In genomic region chr9:75053869-75054268, GRCh38 we compare ENCODE assay signal across 15 cellular contexts. TPM values are rescaled to one million over a fixed set of nuclear protein-coding genes. Genes with fewer than 3 reads are reported as not detected.
DNase-seq lines count a peak whose midpoint lies in the region; ATAC-seq, FAIRE-seq and TF ChIP-seq lines count a peak whose summit lies in the region.
"Had no signal": no experiment of that assay in that cellular context is flagged by ENCODE, and none has a peak within 500 bp of the region (broad histone marks: within the 10 kb centered on the region; RNA-seq: fewer than 3 reads in every experiment).

No MANE protein-coding gene starts in this region.

- H3K9me3 ChIP-seq in GM12878 (replicated peaks; ENCODE audit: control insufficient read depth, insufficient read depth, low read length) (no peaks in the 10 kb centered on the region), osteoblast (ENCODE audit: low read depth, low read length) (no peaks in the 10 kb centered on the region)
- H3K9me3 ChIP-seq: ascending aorta had no signal

- POLR2A ChIA-PET in GM12878 (lab: Charles Lee): interaction anchor here (0.6 to 1.4 kb wide), 3 partner anchors 23 to 101 kb away, joined by 3 read pairs; partner anchors contain the start of gene C9orf40
- POLR2A ChIA-PET in activated CD4-positive, alpha-beta T cell treated with anti-CD3 and anti-CD28 coated beads, Interleukin-2, amount 10 ng/mL, durations not matched to agents 7 days and 5 days (lab: Charles Lee): interaction anchor here (0.6 kb wide), 1 partner anchor 1851 kb away, joined by 3 read pairs; no protein-coding TSS in a partner anchor

- no peak for TF ChIP-seq CTCF in GM12878 (IDR thresholded peaks at IDR 0.05 in 2 of 3, conservative IDR thresholded peaks at IDR 0.05 in 1 of 3; ENCODE audit: control insufficient read depth in 2 of 3, extremely low read depth in 1 of 3, insufficient read depth in 1 of 3, low read depth in 3 of 3, low read length in 3 of 3)
- TF ChIP-seq CTCF in osteoblast (IDR thresholded peaks at IDR 0.05; ENCODE audit: extremely low read depth, low read depth, low read length): no peak

- H3K36me3 ChIP-seq in GM12878 (ENCODE audit: control insufficient read depth in 2 of 2, insufficient read depth in 2 of 2, low read length in 1 of 2) (no peaks in the 10 kb centered on the region), osteoblast (ENCODE audit: insufficient read depth, low read length) (no peaks in the 10 kb centered on the region)
- H3K36me3 ChIP-seq: ascending aorta, heart left ventricle had no signal

- 0% methylated on average over 1 of the region's 1 CpG for WGBS in GM12878 (ENCODE audit: insufficient coverage, insufficient replicate concordance, low lambda C conversion rate, missing lambda C conversion rate)

- no peaks in the 10 kb centered on the region for H4K20me1 ChIP-seq in GM12878 (ENCODE audit: control insufficient read depth, insufficient read depth)
- H4K20me1 ChIP-seq in osteoblast (ENCODE audit: insufficient read depth, low read length): no peaks in the 10 kb centered on the region

- in situ Hi-C loops in GM12878 (cut with MboI): no loop called here

- TF ChIP-seq POLR2A in GM12878 (IDR thresholded peaks at IDR 0.05; ENCODE audit: low read depth, low read length): no peak

- BruUV-seq in GM12878 (replicated peaks; lab: Mats Ljungman, UMichigan): no TSS peak

- H2AFZ ChIP-seq in GM12878 (ENCODE audit: control insufficient read depth, low read depth, low read length) (no peak overlapping the region), osteoblast (ENCODE audit: low read length) (no peak overlapping the region)

- no peak overlapping the region for H3K4me3 Mint-ChIP-seq in activated CD4-positive, alpha-beta T cell treated with anti-CD3 and anti-CD28 coated beads, Interleukin-2, amount 10 ng/mL, durations not matched to agents 7 days and 5 days

- no peaks in the 10 kb centered on the region; the same call in 1 of the 2 replicates for H3K4me1 ChIP-seq in GM12878 (ENCODE audit: control insufficient read depth, insufficient read depth, low read length)
- no peaks in the 10 kb centered on the region for H3K4me1 ChIP-seq in osteoblast (ENCODE audit: insufficient read depth, low read length)
- H3K4me1 ChIP-seq: ascending aorta, heart left ventricle had no signal

- H3K4me2 ChIP-seq in GM12878 (ENCODE audit: control insufficient read depth, insufficient read depth): no peak overlapping the region
- H3K4me2 ChIP-seq in osteoblast (ENCODE audit: insufficient read depth, low read length): no peak overlapping the region

- no peaks in the 10 kb centered on the region for H3K79me2 ChIP-seq in GM12878 (ENCODE audit: control insufficient read depth, insufficient read depth, low read length)
- no peaks in the 10 kb centered on the region for H3K79me2 ChIP-seq in osteoblast (ENCODE audit: insufficient read depth, low read length)

- intact Hi-C loops in GM12878 (cut with micrococcal nuclease; ENCODE audit: unreplicated experiment): no loop called here

- H3K4me1 Mint-ChIP-seq in activated CD4-positive, alpha-beta T cell treated with anti-CD3 and anti-CD28 coated beads, Interleukin-2, amount 10 ng/mL, durations not matched to agents 7 days and 5 days: no peaks in the 10 kb centered on the region

- no peaks in the 10 kb centered on the region for H3K36me3 Mint-ChIP-seq in activated CD4-positive, alpha-beta T cell treated with anti-CD3 and anti-CD28 coated beads, Interleukin-2, amount 10 ng/mL, durations not matched to agents 7 days and 5 days (ENCODE audit: low read depth)

- no peaks in the 10 kb centered on the region for H3K27me3 ChIP-seq in GM12878 (replicated peaks in 1 of 2; ENCODE audit: control insufficient read depth in 2 of 2, insufficient read depth in 2 of 2, low read length in 1 of 2)
- H3K27me3 ChIP-seq in osteoblast (ENCODE audit: insufficient read depth, low read length): no peaks in the 10 kb centered on the region
- H3K27me3 ChIP-seq: ascending aorta, heart left ventricle had no signal

- DNase-seq in GM12878 (ENCODE audit: low read depth, low spot score): peak; percentile 4
- no peak for DNase-seq in osteoblast (ENCODE audit: insufficient read length, low spot score, missing footprints)
- DNase-seq in activated CD4-positive, alpha-beta T cell treated with anti-CD3 and anti-CD28 coated beads, Interleukin-2, amount 10 ng/mL, durations not matched to agents 7 days and 5 days: no peak
- DNase-seq in CD1c-positive myeloid dendritic cell (ENCODE audit: extremely low spot score): no peak
- DNase-seq in NCI-H446 treated with DMSO at 0.1 percent for 48 hours (lab: John Stamatoyannopoulos, UW): no peak
- DNase-seq: activated CD8-positive, alpha-beta memory T cell treated with anti-CD3 and anti-CD28 coated beads, Interleukin-2, amount 50 U/mL, for 48 hours; COR-L47; heart left ventricle; NCI-H1694 treated with DMSO at 0.1 percent for 48 hours; substantia nigra; T-helper 9 cell had no signal

- TF ChIP-seq EP300 in GM12878 (IDR thresholded peaks at IDR 0.05; ENCODE audit: borderline replicate concordance in 1 of 2, control insufficient read depth in 1 of 2, low read depth in 2 of 2, low read length in 2 of 2): no peak

- RAD21 ChIA-PET in GM12878 (lab: Charles Lee; ENCODE audit: unreplicated experiment): no interaction called here

- peak; percentile 72 for ATAC-seq in GM18873 (IDR thresholded peaks at IDR 0.05; ENCODE audit: low FRiP score, unreplicated experiment)
- peak; percentile 100 for ATAC-seq in GM21576 (IDR thresholded peaks at IDR 0.05; ENCODE audit: unreplicated experiment)
- peak; percentile 100 for ATAC-seq in HG03103 (IDR thresholded peaks at IDR 0.05; ENCODE audit: low read depth, unreplicated experiment)
- peak; percentile 93 for ATAC-seq in GM12878
- ATAC-seq: heart left ventricle had no signal

- H3K27ac ChIP-seq in GM12878 (ENCODE audit: control insufficient read depth, insufficient read depth): no peak overlapping the region
- H3K27ac ChIP-seq in osteoblast (ENCODE audit: low read depth, low read length): no peak overlapping the region
- H3K27ac ChIP-seq: ascending aorta, heart left ventricle had no signal

- no peak overlapping the region for H3K4me3 ChIP-seq in GM12878
- H3K4me3 ChIP-seq in osteoblast (ENCODE audit: insufficient read depth, low read length): no peak overlapping the region
- H3K4me3 ChIP-seq: ascending aorta, heart left ventricle had no signal

- peaks cover 3% of the 10 kb centered on the region for H3K9me3 Mint-ChIP-seq in activated CD4-positive, alpha-beta T cell treated with anti-CD3 and anti-CD28 coated beads, Interleukin-2, amount 10 ng/mL, durations not matched to agents 7 days and 5 days

- no peaks in the 10 kb centered on the region for H3K27me3 Mint-ChIP-seq in activated CD4-positive, alpha-beta T cell treated with anti-CD3 and anti-CD28 coated beads, Interleukin-2, amount 10 ng/mL, durations not matched to agents 7 days and 5 days

- SMC1A ChIA-PET in GM12878 (lab: Charles Lee; ENCODE audit: uncharacterized antibody, unreplicated experiment): interaction anchor here (0.6 to 1.3 kb wide), 2 partner anchors 8 to 24 kb away, joined by 3 to 4 read pairs; no protein-coding TSS in a partner anchor

- no peak overlapping the region for H3K27ac Mint-ChIP-seq in activated CD4-positive, alpha-beta T cell treated with anti-CD3 and anti-CD28 coated beads, Interleukin-2, amount 10 ng/mL, durations not matched to agents 7 days and 5 days

- FAIRE-seq in GM12878 (lab: Jason Lieb, UNC): no peak

- CTCF ChIA-PET in GM12878 (lab: Yijun Ruan, JAX): interaction anchor here (0.8 to 1.8 kb wide), 2 partner anchors 22 to 29 kb away, joined by 4 to 8 read pairs; no protein-coding TSS in a partner anchor
- CTCF ChIA-PET in activated CD4-positive, alpha-beta T cell treated with anti-CD3 and anti-CD28 coated beads, Interleukin-2, amount 10 ng/mL, durations not matched to agents 7 days and 5 days (lab: Charles Lee): interaction anchor here (2.3 kb wide), 1 partner anchor 11 kb away, joined by 8 read pairs; no protein-coding TSS in a partner anchor

- H3K9ac ChIP-seq in GM12878 (ENCODE audit: control insufficient read depth, insufficient read depth, low read length): no peak overlapping the region

- TF ChIP-seq RAD21 in GM12878 (IDR thresholded peaks at IDR 0.05; ENCODE audit: insufficient read depth, low read depth, low read length): no peak

RNA-seq across cellular contexts. Expression of gene CARNMT1, which starts 25.8 kb away (rescaled TPM):
- total RNA-seq in GM12878 (2013; cell fraction: nucleolus; rRNA removed): 37.2 and 39.9 TPM in 2 replicates
- 15.1 and 18.1 TPM in 2 replicates for total RNA-seq in GM12878 (2014; rRNA removed)
- 17.5 and 18.9 TPM in 2 replicates for total RNA-seq in GM12878 (2014; rRNA removed; fragmentation: Illumina TruSeq; extraction: Trizol)
- 16.1 and 19.4 TPM in 2 replicates for total RNA-seq in GM12878 (2021)
- 2.5 TPM for polyA plus RNA-seq in GM12878 (2011; ENCODE audit: low read depth)
- 15.8 and 25.6 TPM in 2 replicates for polyA plus RNA-seq in GM12878 (2011; rRNA removed)
- polyA plus RNA-seq in GM12878 (2011; cell fraction: cytosol; rRNA removed): 5.4 and 6.9 TPM in 2 replicates
- 4.1 and 8.6 TPM in 2 replicates for polyA plus RNA-seq in GM12878 (2011; cell fraction: nucleus; rRNA removed)
- 4.8 and 5.5 TPM in 2 replicates for polyA plus RNA-seq in GM12878 (2012)
- 11.8 and 16.1 TPM in 2 replicates for polyA plus RNA-seq in GM12878 (2014; fragmentation: Illumina TruSeq; extraction: Trizol)
- 10 to 100 TPM in 1 of 2 experiments, 1 to 10 TPM in 1; 8.2 to 11.1 TPM for polyA plus RNA-seq in GM12878 (2014; fragmentation: Nextera tagmentation; extraction: Ambion mirVana)
- polyA plus RNA-seq in GM12878 (2014; rRNA removed): 7.6 and 11.9 TPM in 2 replicates
- 10 to 100 TPM; 18.5 to 20.1 TPM for polyA plus RNA-seq in GM12878 (2016; fragmentation: Nextera tagmentation; extraction: Ambion mirVana)
- 8.2 and 11.8 TPM in 2 replicates for polyA minus RNA-seq in GM12878 (2011; rRNA and poly(A)+ RNA removed)
- 8.6 and 9.7 TPM in 2 replicates for polyA minus RNA-seq in GM12878 (2011; cell fraction: cytosol; rRNA and poly(A)+ RNA removed)
- 7.7 and 19.0 TPM in 2 replicates for polyA minus RNA-seq in GM12878 (2011; cell fraction: nucleus; rRNA and poly(A)+ RNA removed)
- 27.1 and 33.3 TPM in 2 replicates for total RNA-seq in osteoblast
- 10 to 100 TPM; 28.7 to 32.3 TPM for total RNA-seq in activated CD4-positive, alpha-beta T cell treated with anti-CD3 and anti-CD28 coated beads, Interleukin-2, amount 10 ng/mL, durations not matched to agents 7 days and 5 days

RNA-seq across cellular contexts. Expression of gene NMRK1, which starts 34.1 kb away (rescaled TPM):
- 13.7 and 18.5 TPM in 2 replicates for total RNA-seq in GM12878 (2013; cell fraction: nucleolus; rRNA removed)
- total RNA-seq in GM12878 (2014; rRNA removed) (11.2 and 14.9 TPM in 2 replicates), GM12878 (2014; rRNA removed; fragmentation: Illumina TruSeq; extraction: Trizol) (11.5 and 12.4 TPM in 2 replicates), GM12878 (2021) (9.3 and 11.7 TPM in 2 replicates), osteoblast (21.4 and 29.2 TPM in 2 replicates)
- 7.9 TPM for polyA plus RNA-seq in GM12878 (2011; ENCODE audit: low read depth)
- polyA plus RNA-seq in GM12878 (2011; rRNA removed) (11.8 and 13.6 TPM in 2 replicates), GM12878 (2014; fragmentation: Illumina TruSeq; extraction: Trizol) (12.9 and 15.3 TPM in 2 replicates), GM12878 (2014; fragmentation: Nextera tagmentation; extraction: Ambion mirVana) (10 to 100 TPM in 1 of 2 experiments, 1 to 10 TPM in 1; 8.4 to 13.4 TPM), GM12878 (2014; rRNA removed) (11.4 and 11.8 TPM in 2 replicates), GM12878 (2016; fragmentation: Nextera tagmentation; extraction: Ambion mirVana) (10 to 100 TPM; 16.6 to 17.2 TPM)
- 3.9 and 4.2 TPM in 2 replicates for polyA plus RNA-seq in GM12878 (2011; cell fraction: cytosol; rRNA removed)
- polyA plus RNA-seq in GM12878 (2011; cell fraction: nucleus; rRNA removed): 9.0 and 17.1 TPM in 2 replicates
- polyA plus RNA-seq in GM12878 (2012): 12.6 and 14.2 TPM in 2 replicates
- polyA minus RNA-seq in GM12878 (2011; rRNA and poly(A)+ RNA removed): 2.9 and 4.3 TPM in 2 replicates
- 1.4 TPM in 1 of 2 replicates, not detected in the other for polyA minus RNA-seq in GM12878 (2011; cell fraction: cytosol; rRNA and poly(A)+ RNA removed)
- 5.9 and 7.0 TPM in 2 replicates for polyA minus RNA-seq in GM12878 (2011; cell fraction: nucleus; rRNA and poly(A)+ RNA removed)
- 10 to 100 TPM; 43.5 to 53.2 TPM for total RNA-seq in activated CD4-positive, alpha-beta T cell treated with anti-CD3 and anti-CD28 coated beads, Interleukin-2, amount 10 ng/mL, durations not matched to agents 7 days and 5 days

RNA-seq across cellular contexts. Expression of gene OSTF1, which starts 34.4 kb away (rescaled TPM):
- total RNA-seq in GM12878 (2013; cell fraction: nucleolus; rRNA removed): 6.7 and 7.6 TPM in 2 replicates
- total RNA-seq in GM12878 (2014; rRNA removed) (45.4 and 46.6 TPM in 2 replicates), GM12878 (2014; rRNA removed; fragmentation: Illumina TruSeq; extraction: Trizol) (57.6 and 58.6 TPM in 2 replicates), GM12878 (2021) (52.4 and 53.9 TPM in 2 replicates), osteoblast (30.0 and 35.1 TPM in 2 replicates)
- 47.6 TPM for polyA plus RNA-seq in GM12878 (2011; ENCODE audit: low read depth)
- polyA plus RNA-seq in GM12878 (2011; rRNA removed) (38.8 and 54.9 TPM in 2 replicates), GM12878 (2014; fragmentation: Illumina TruSeq; extraction: Trizol) (48.4 and 61.6 TPM in 2 replicates), GM12878 (2014; fragmentation: Nextera tagmentation; extraction: Ambion mirVana) (10 to 100 TPM; 36.2 to 45.3 TPM), GM12878 (2014; rRNA removed) (34.1 and 37.9 TPM in 2 replicates), GM12878 (2016; fragmentation: Nextera tagmentation; extraction: Ambion mirVana) (10 to 100 TPM; 79.1 to 82.4 TPM)
- 19.5 and 20.1 TPM in 2 replicates for polyA plus RNA-seq in GM12878 (2011; cell fraction: cytosol; rRNA removed)
- 18.1 and 20.2 TPM in 2 replicates for polyA plus RNA-seq in GM12878 (2011; cell fraction: nucleus; rRNA removed)
- polyA plus RNA-seq in GM12878 (2012): 40.9 and 44.5 TPM in 2 replicates
- 43.4 and 69.3 TPM in 2 replicates for polyA minus RNA-seq in GM12878 (2011; rRNA and poly(A)+ RNA removed)
- polyA minus RNA-seq in GM12878 (2011; cell fraction: cytosol; rRNA and poly(A)+ RNA removed): 22.6 and 25.2 TPM in 2 replicates
- polyA minus RNA-seq in GM12878 (2011; cell fraction: nucleus; rRNA and poly(A)+ RNA removed): 8.7 and 10.9 TPM in 2 replicates
- 100 to 1,000 TPM; 117 to 139 TPM for total RNA-seq in activated CD4-positive, alpha-beta T cell treated with anti-CD3 and anti-CD28 coated beads, Interleukin-2, amount 10 ng/mL, durations not matched to agents 7 days and 5 days
